ENCODE assay signal across 29 cellular contexts in genomic region chr20:64086801-64087200, GRCh38. TPM values are rescaled to one million over a fixed set of nuclear protein-coding genes. Genes with fewer than 3 reads are reported as not detected.
"Had no signal": no experiment of that assay in that cellular context is flagged by ENCODE, and none has a peak within 500 bp of the region (broad histone marks: within the 10 kb centered on the region; RNA-seq: fewer than 3 reads in every experiment).

No MANE protein-coding gene starts in this region.

- H3K9ac ChIP-seq: SK-N-SH had no signal

- H3K27me3 ChIP-seq: adrenal gland had no signal

- H3K27ac ChIP-seq: adrenal gland, PC-9, SJSA1 had no signal

- H3K4me3 ChIP-seq: adrenal gland, PC-9, SJSA1 had no signal

- DNase-seq: activated CD4-positive, alpha-beta T cell treated with anti-CD3 and anti-CD28 coated beads for 36 hours; activated CD4-positive, alpha-beta T cell treated with anti-CD3 and anti-CD28 coated beads, Interleukin-2, amount 10 ng/mL, durations not matched to agents 7 days and 5 days; activated CD4-positive, alpha-beta T cell treated with anti-CD3 and anti-CD28 coated beads, Interleukin-2, amount 50 U/mL, for 48 hours; activated CD8-positive, alpha-beta T cell treated with anti-CD3 and anti-CD28 coated beads, Interleukin-2, amount 10 ng/mL, durations not matched to agents 7 days and 5 days; activated gamma-delta T cell treated with Interleukin-2 at 50 U/mL for 16 hours; activated naive CD4-positive, alpha-beta T cell treated with anti-CD3 and anti-CD28 coated beads for 36 hours; activated T-cell treated with anti-CD3 and anti-CD28 coated beads, Interleukin-2, amount 50 U/mL, for 24 hours; adrenal gland; central memory CD4-positive, alpha-beta T cell; NCI-H1105; NCI-H1436; NCI-H1694; NCI-H1930; NCI-H2081 treated with DMSO at 0.1 percent for 48 hours; NCI-H226; NCI-H446 treated with DMSO at 0.1 percent for 48 hours; NCI-H524; NK-92 treated with Interleukin-12 subunit alpha and Interleukin-12 subunit beta, amount 100 ng/mL, for 24 hours; PC-9; SHP77 treated with DMSO at 0.1 percent for 48 hours; SK-N-SH had no signal

- H3K9me3 ChIP-seq: adrenal gland, SK-N-SH had no signal

- H2AFZ ChIP-seq: PC-9 had no signal

- H3K36me3 ChIP-seq: adrenal gland, SJSA1 had no signal

- H3K4me2 ChIP-seq: PC-9, SK-N-SH had no signal

- H3K9me2 ChIP-seq: SK-N-SH had no signal

- ATAC-seq: activated CD4-positive, alpha-beta T cell treated with anti-CD3 and anti-CD28 coated beads for 36 hours; activated CD4-positive, CD25-positive, alpha-beta regulatory T cell treated with anti-CD3 and anti-CD28 coated beads, Interleukin-2, amount 50 U/mL, for 24 hours; activated CD8-positive, alpha-beta T cell treated with anti-CD3 and anti-CD28 coated beads, Interleukin-2, amount 10 ng/mL, durations not matched to agents 7 days and 5 days; activated naive CD4-positive, alpha-beta T cell treated with anti-CD3 and anti-CD28 coated beads, Interleukin-2, amount 50 U/mL, for 72 hours; WTC11 had no signal

- FAIRE-seq: RCC 7860, TTC549 had no signal

RNA-seq across cellular contexts. Expression of gene LKAAEAR1, which starts 2.6 kb away (rescaled TPM):
- total RNA-seq: activated naive CD4-positive, alpha-beta T cell treated with anti-CD3 and anti-CD28 coated beads, Interleukin-2, amount 50 U/mL, for 72 hours; M059J; PC-9 had no signal

RNA-seq across cellular contexts. Expression of gene NPBWR2, which starts 20.6 kb away (rescaled TPM):
- total RNA-seq: activated CD4-positive, alpha-beta T cell treated with anti-CD3 and anti-CD28 coated beads for 36 hours; activated CD4-positive, alpha-beta T cell treated with anti-CD3 and anti-CD28 coated beads, Interleukin-2, amount 10 ng/mL, durations not matched to agents 7 days and 5 days; activated CD8-positive, alpha-beta T cell treated with anti-CD3 and anti-CD28 coated beads, Interleukin-2, amount 10 ng/mL, durations not matched to agents 7 days and 5 days; activated naive CD4-positive, alpha-beta T cell treated with anti-CD3 and anti-CD28 coated beads for 36 hours; activated naive CD4-positive, alpha-beta T cell treated with anti-CD3 and anti-CD28 coated beads, Interleukin-2, amount 50 U/mL, for 72 hours; cerebellum; M059J; PC-9; SJSA1; WTC11 had no signal
- polyA plus RNA-seq: SK-N-SH had no signal
